Comparison of ENCODE assay signal across 8 cellular contexts in genomic region chrX:153948002-153948466, GRCh38. TPM values are rescaled to one million over a fixed set of nuclear protein-coding genes. Genes with fewer than 3 reads are reported as not detected.
DNase-seq lines count a peak whose midpoint lies in the region; ATAC-seq and TF ChIP-seq lines count a peak whose summit lies in the region.

No MANE protein-coding gene starts in this region.

- H3K9me3 ChIP-seq in lower lobe of right lung (no peaks in the 10 kb centered on the region), upper lobe of left lung (no peaks in the 10 kb centered on the region)

- DNase-seq in activated naive CD4-positive, alpha-beta T cell treated with anti-CD3 and anti-CD28 coated beads, Interleukin-2, amount 50 U/mL, for 72 hours (ENCODE audit: low spot score in 2 of 2) = no peak
- DNase-seq in activated naive CD4-positive, alpha-beta T cell treated with anti-CD3 and anti-CD28 coated beads, Interleukin-2, amount 50 U/mL, for 16 hours = no peak
- DNase-seq in lower lobe of right lung (no peak), upper lobe of left lung (no peak), SW 1271 (lab: John Stamatoyannopoulos, UW) (no peak)

- intact Hi-C loops in lower lobe of right lung (cut with DNase I) = no loop called here

- whole genome bisulfite sequencing in upper lobe of left lung, 2 donors = 24 to 69% methylated on average over 2 to 10 of the region's 10 CpGs

- ATAC-seq in activated naive CD4-positive, alpha-beta T cell treated with anti-CD3 and anti-CD28 coated beads, Interleukin-2, amount 50 U/mL, for 72 hours = peak in 1 of 2 donors; percentile 7
- ATAC-seq in lower lobe of right lung (no peak), upper lobe of left lung (ENCODE audit: low FRiP score in 2 of 2) (no peak), HG03378 (IDR thresholded peaks at IDR 0.05; ENCODE audit: unreplicated experiment) (no peak), HG02678 (IDR thresholded peaks at IDR 0.05; ENCODE audit: unreplicated experiment) (no peak)

- TF ChIP-seq CTCF in lower lobe of right lung (IDR thresholded peaks at IDR 0.05) = no peak
- no peak for TF ChIP-seq CTCF in upper lobe of left lung (IDR thresholded peaks at IDR 0.05)

- no peaks in the 10 kb centered on the region for H3K27me3 ChIP-seq in lower lobe of right lung (ENCODE audit: low read depth)
- H3K27me3 ChIP-seq in upper lobe of left lung = no peaks in the 10 kb centered on the region

- no peak for TF ChIP-seq EP300 in upper lobe of left lung (IDR thresholded peaks at IDR 0.05)

- H3K27ac Mint-ChIP-seq in activated naive CD4-positive, alpha-beta T cell treated with anti-CD3 and anti-CD28 coated beads, Interleukin-2, amount 50 U/mL, for 72 hours = peak overlapping the region; percentile 81 to 86

- H3K36me3 Mint-ChIP-seq in activated naive CD4-positive, alpha-beta T cell treated with anti-CD3 and anti-CD28 coated beads, Interleukin-2, amount 50 U/mL, for 72 hours = peaks cover 6 to 7% of the 10 kb centered on the region in 2 donors

- H3K4me1 ChIP-seq in lower lobe of right lung (peaks cover 5% of the 10 kb centered on the region), upper lobe of left lung (peaks cover 10 to 47% (median 12%) of the 10 kb centered on the region in 4 donors)

- H3K4me3 ChIP-seq in lower lobe of right lung (no peak overlapping the region), upper lobe of left lung (no peak overlapping the region)

- H3K27ac ChIP-seq in angular gyrus (ENCODE audit: low read depth, low read length) = peak overlapping the region; percentile 66
- peak overlapping the region; percentile 60 for H3K27ac ChIP-seq in lower lobe of right lung
- H3K27ac ChIP-seq in upper lobe of left lung = peak overlapping the region; percentile 35 to 78 (median 58)

- TF ChIP-seq POLR2A in upper lobe of left lung (IDR thresholded peaks at IDR 0.05) = no peak

- H3K9me3 Mint-ChIP-seq in activated naive CD4-positive, alpha-beta T cell treated with anti-CD3 and anti-CD28 coated beads, Interleukin-2, amount 50 U/mL, for 72 hours = no peaks in the 10 kb centered on the region

- H3K36me3 ChIP-seq in lower lobe of right lung (peaks cover 45% of the 10 kb centered on the region), upper lobe of left lung (peaks cover 0 to 48% (median 33%) of the 10 kb centered on the region in 4 donors)

RNA-seq across cellular contexts. Expression of gene RENBP, which starts 3.6 kb away (rescaled TPM):
- total RNA-seq in activated naive CD4-positive, alpha-beta T cell treated with anti-CD3 and anti-CD28 coated beads, Interleukin-2, amount 50 U/mL, for 72 hours = 10 to 100 TPM; 14.8 to 16.1 TPM
- total RNA-seq in lower lobe of right lung (57.0 TPM), upper lobe of left lung (10 to 100 TPM; 32.8 to 81.7 (median 54.5) TPM)

RNA-seq across cellular contexts. Expression of gene NAA10, which starts 13.2 kb away (rescaled TPM):
- total RNA-seq in activated naive CD4-positive, alpha-beta T cell treated with anti-CD3 and anti-CD28 coated beads, Interleukin-2, amount 50 U/mL, for 72 hours = 100 to 1,000 TPM in 1 of 2 donors, 10 to 100 TPM in 1; 97.9 to 129 TPM
- total RNA-seq in lower lobe of right lung = 69.2 TPM
- 100 to 1,000 TPM in 2 of 6 donors, 10 to 100 TPM in 4; 30.7 to 116 (median 76.2) TPM for total RNA-seq in upper lobe of left lung

RNA-seq across cellular contexts. Expression of gene ARHGAP4, which starts 22.0 kb away (rescaled TPM):
- total RNA-seq in activated naive CD4-positive, alpha-beta T cell treated with anti-CD3 and anti-CD28 coated beads, Interleukin-2, amount 50 U/mL, for 72 hours = 100 to 1,000 TPM in 1 of 2 donors, 10 to 100 TPM in 1; 90.0 to 138 TPM
- total RNA-seq in lower lobe of right lung (70.7 TPM), upper lobe of left lung (100 to 1,000 TPM in 2 of 6 donors, 10 to 100 TPM in 4; 33.4 to 353 (median 82.6) TPM)

RNA-seq across cellular contexts. Expression of gene HCFC1, which starts 23.6 kb away (rescaled TPM):
- total RNA-seq in activated naive CD4-positive, alpha-beta T cell treated with anti-CD3 and anti-CD28 coated beads, Interleukin-2, amount 50 U/mL, for 72 hours = 100 to 1,000 TPM in 1 of 2 donors, 10 to 100 TPM in 1; 95.9 to 102 TPM
- total RNA-seq in lower lobe of right lung = 48.4 TPM
- total RNA-seq in upper lobe of left lung = 10 to 100 TPM; 40.8 to 78.9 (median 52.2) TPM

RNA-seq across cellular contexts. Expression of gene TMEM187, which starts 24.5 kb away (rescaled TPM):
- 1 to 10 TPM; 5.1 to 6.4 TPM for total RNA-seq in activated naive CD4-positive, alpha-beta T cell treated with anti-CD3 and anti-CD28 coated beads, Interleukin-2, amount 50 U/mL, for 72 hours
- 7.6 TPM for total RNA-seq in lower lobe of right lung
- 10 to 100 TPM in 2 of 6 donors, 1 to 10 TPM in 4; 2.1 to 17.7 (median 5.0) TPM for total RNA-seq in upper lobe of left lung
